Comparison of ENCODE assay signal across 24 cellular contexts in genomic region chr3:52514576-52514975, GRCh38. TPM values are rescaled to one million over a fixed set of nuclear protein-coding genes. Genes with fewer than 3 reads are reported as not detected.
"Had no signal": no experiment of that assay in that cellular context is flagged by ENCODE, and none has a peak within 500 bp of the region (broad histone marks: within the 10 kb centered on the region; RNA-seq: fewer than 3 reads in every experiment).

No MANE protein-coding gene starts in this region.

- H3K79me2 ChIP-seq: hepatocyte had no signal

- FAIRE-seq: colon, endothelial cell of umbilical vein, frontal cortex, kidney had no signal

- H3K27ac ChIP-seq: coronary artery, dorsolateral prefrontal cortex, esophagus muscularis mucosa, foreskin keratinocyte, gastroesophageal sphincter, heart left ventricle, hepatocyte, left ventricle myocardium inferior, lower lobe of right lung had no signal

- H2AFZ ChIP-seq: hepatocyte had no signal

- H3K4me1 ChIP-seq: foreskin keratinocyte, lower lobe of right lung had no signal

- H3K9me3 ChIP-seq: esophagus muscularis mucosa, gastroesophageal sphincter, heart left ventricle, left ventricle myocardium inferior, lower lobe of right lung, mucosa of descending colon had no signal

- H3K4me3 ChIP-seq: coronary artery, dorsolateral prefrontal cortex, esophagus muscularis mucosa, gastroesophageal sphincter, heart left ventricle, hepatocyte, left ventricle myocardium inferior, lower lobe of right lung, mucosa of descending colon had no signal

- H3K27me3 ChIP-seq: dorsolateral prefrontal cortex, esophagus muscularis mucosa, foreskin keratinocyte, gastroesophageal sphincter, heart left ventricle, hepatocyte had no signal

- DNase-seq: dermis blood vessel endothelial cell; dorsolateral prefrontal cortex; effector CD4-positive, alpha-beta T cell; effector memory CD4-positive, alpha-beta T cell; foreskin keratinocyte; heart left ventricle; hypothalamus; immature natural killer cell; islet precursor cell; kidney; kidney glomerular epithelial cell; left colon; left ventricle myocardium inferior; lower lobe of right lung; mesenchymal stem cell; mucosa of descending colon had no signal

- ATAC-seq: foreskin keratinocyte, gastroesophageal sphincter, heart left ventricle, left colon, left lobe of liver, lower lobe of right lung, mucosa of descending colon had no signal

- H3K4me2 ChIP-seq: hepatocyte had no signal

RNA-seq across cellular contexts. Expression of gene STAB1, which starts 19.4 kb away (rescaled TPM):
- total RNA-seq: foreskin keratinocyte had no signal
